Comparison of ENCODE assay signal across 11 cellular contexts in the genomic region with DNA sequence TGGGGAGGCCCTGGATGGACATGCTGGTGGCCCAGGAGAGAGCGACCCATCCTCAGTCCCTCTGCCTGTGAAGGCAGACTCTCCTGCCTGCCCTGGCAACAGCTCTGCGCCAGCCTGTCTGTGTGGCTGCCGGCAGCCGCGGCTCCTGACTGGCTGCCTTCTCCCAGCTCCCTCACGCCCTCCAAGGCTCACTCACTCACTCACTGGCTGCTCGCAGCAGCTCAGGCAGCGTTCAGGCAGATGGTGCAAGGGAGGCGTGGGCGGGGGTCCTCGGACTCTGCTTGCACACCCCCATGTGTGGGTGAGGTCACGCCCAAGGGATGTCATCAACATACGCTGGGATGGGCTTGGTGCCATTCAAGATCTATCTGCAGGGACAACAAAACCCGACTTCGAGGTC.
DNase-seq lines count a peak whose midpoint lies in the region; ATAC-seq and TF ChIP-seq lines count a peak whose summit lies in the region.
"Had no signal": no experiment of that assay in that cellular context is flagged by ENCODE, and none has a peak within 500 bp of the region (broad histone marks: within the 10 kb centered on the region; RNA-seq: fewer than 3 reads in every experiment).

No MANE protein-coding gene starts in this region.

- peaks cover 16 to 63% of the 10 kb centered on the region in 2 donors for H3K4me1 ChIP-seq in breast epithelium
- peaks cover 36% of the 10 kb centered on the region for H3K4me1 ChIP-seq in skeletal muscle satellite cell (ENCODE audit: control insufficient read depth, insufficient read depth, low read length)

- no peak overlapping the region for H3K27ac Mint-ChIP-seq in effector memory CD8-positive, alpha-beta T cell
- H3K27ac Mint-ChIP-seq: activated naive CD4-positive, alpha-beta T cell treated with anti-CD3 and anti-CD28 coated beads, Interleukin-2, amount 50 U/mL, for 24 hours had no signal

- TF ChIP-seq POLR2A in breast epithelium (IDR thresholded peaks at IDR 0.05) = no peak

- no peaks in the 10 kb centered on the region for H3K36me3 ChIP-seq in breast epithelium
- no peaks in the 10 kb centered on the region for H3K36me3 ChIP-seq in skeletal muscle satellite cell (ENCODE audit: insufficient read depth, low read length)
- H3K36me3 ChIP-seq: neutrophil had no signal

- H3K36me3 Mint-ChIP-seq in effector memory CD8-positive, alpha-beta T cell (ENCODE audit: insufficient read depth) = no peaks in the 10 kb centered on the region
- H3K36me3 Mint-ChIP-seq: activated naive CD4-positive, alpha-beta T cell treated with anti-CD3 and anti-CD28 coated beads, Interleukin-2, amount 50 U/mL, for 24 hours had no signal

- H3K27me3 Mint-ChIP-seq in effector memory CD8-positive, alpha-beta T cell = no peaks in the 10 kb centered on the region
- H3K27me3 Mint-ChIP-seq: activated naive CD4-positive, alpha-beta T cell treated with anti-CD3 and anti-CD28 coated beads, Interleukin-2, amount 50 U/mL, for 24 hours had no signal

- H3K9me3 Mint-ChIP-seq in effector memory CD8-positive, alpha-beta T cell = no peaks in the 10 kb centered on the region
- H3K9me3 Mint-ChIP-seq: activated naive CD4-positive, alpha-beta T cell treated with anti-CD3 and anti-CD28 coated beads, Interleukin-2, amount 50 U/mL, for 24 hours had no signal

- intact Hi-C loops in breast epithelium (cut with DNase I; ENCODE audit: low total_unique reads) = no loop called here

- no peak overlapping the region for H3K9ac ChIP-seq in skeletal muscle satellite cell (ENCODE audit: low read depth, low read length)

- H3K27ac ChIP-seq in breast epithelium = peak overlapping the region; percentile 86 to 88
- H3K27ac ChIP-seq: neutrophil had no signal

- H3K9me3 ChIP-seq in breast epithelium = no peaks in the 10 kb centered on the region
- H3K9me3 ChIP-seq in skeletal muscle satellite cell (replicated peaks; ENCODE audit: low read length) = no peaks in the 10 kb centered on the region
- H3K9me3 ChIP-seq: neutrophil had no signal

- peak overlapping the region; percentile 52 for H3K4me2 ChIP-seq in skeletal muscle satellite cell (ENCODE audit: low read length)

- no peak for TF ChIP-seq CTCF in breast epithelium (IDR thresholded peaks at IDR 0.05)

- H3K4me1 Mint-ChIP-seq in effector memory CD8-positive, alpha-beta T cell (ENCODE audit: low read depth in 2 of 2) = peaks cover 0 to 4% of the 10 kb centered on the region in 2 donors
- H3K4me1 Mint-ChIP-seq: activated naive CD4-positive, alpha-beta T cell treated with anti-CD3 and anti-CD28 coated beads, Interleukin-2, amount 50 U/mL, for 24 hours had no signal

- DNase-seq in NCI-H2171 (lab: John Stamatoyannopoulos, UW) = peak; percentile 79
- no peak for DNase-seq in breast epithelium (ENCODE audit: low spot score in 2 of 2)
- DNase-seq in iPS-NIHi11 (ENCODE audit: low spot score) = peak; percentile 58
- DNase-seq in NCI-H2196 treated with DMSO at 0.1 percent for 48 hours (lab: John Stamatoyannopoulos, UW; ENCODE audit: unreplicated experiment) = no peak
- DNase-seq in effector memory CD8-positive, alpha-beta T cell = no peak
- DNase-seq in RPMI8226 = no peak
- no peak for DNase-seq in NCI-H1417 treated with DMSO at 0.1 percent for 48 hours (lab: John Stamatoyannopoulos, UW)
- DNase-seq: GDM1 had no signal

- H3K4me3 ChIP-seq in breast epithelium (peak overlapping the region in 1 of 3 donors; percentile 33), skeletal muscle satellite cell (ENCODE audit: low read length) (peak overlapping the region; percentile 31)

- H3K27me3 ChIP-seq in breast epithelium (no peaks in the 10 kb centered on the region), skeletal muscle satellite cell (ENCODE audit: control insufficient read depth, insufficient read depth, low read length) (no peaks in the 10 kb centered on the region)

- no peak for ATAC-seq in effector memory CD8-positive, alpha-beta T cell (replicated peaks)

- H3K4me3 Mint-ChIP-seq in effector memory CD8-positive, alpha-beta T cell = no peak overlapping the region
- H3K4me3 Mint-ChIP-seq: activated naive CD4-positive, alpha-beta T cell treated with anti-CD3 and anti-CD28 coated beads, Interleukin-2, amount 50 U/mL, for 24 hours had no signal

Comparison
In these comparisons a context has a peak if more than half of its experiments do, and no peak if none do; other contexts are left out.
1. DNase-seq: peak in NCI-H2171 (single experiment) and iPS-NIHi11 (single experiment); none in breast epithelium (0 of 2), NCI-H2196 treated with DMSO at 0.1 percent for 48 hours (single experiment), effector memory CD8-positive, alpha-beta T cell (0 of 3), RPMI8226 (single experiment) and NCI-H1417 treated with DMSO at 0.1 percent for 48 hours (single experiment).